ENCODE assay signal across 8 cellular contexts in the genomic region with DNA sequence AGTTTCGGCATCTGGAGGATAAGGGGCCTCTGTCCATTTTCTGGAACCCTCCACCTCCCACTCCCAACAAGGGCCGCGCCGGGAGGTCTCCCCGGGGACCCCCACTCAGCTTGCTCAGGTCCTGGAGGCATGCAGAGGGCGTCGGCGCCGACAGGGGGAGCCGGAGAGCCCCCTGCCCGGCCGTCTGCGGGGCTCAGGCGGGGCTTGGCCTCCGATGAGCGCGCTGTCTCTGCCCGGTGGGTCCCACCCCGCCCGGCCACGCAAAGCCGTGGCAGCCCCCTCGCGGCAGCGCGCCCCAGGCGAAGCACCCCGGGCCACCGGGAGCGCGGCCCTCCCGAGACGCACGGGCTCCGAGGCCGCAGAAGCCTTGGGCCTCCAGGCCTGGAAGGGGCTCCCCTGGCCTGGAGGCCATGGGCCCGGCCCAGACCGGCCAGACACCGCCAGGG.
A peak's percentile ranks its signal among the peaks of the same experiment; 100 is the strongest.
DNase-seq lines count a peak whose midpoint lies in the region; ATAC-seq, FAIRE-seq and TF ChIP-seq lines count a peak whose summit lies in the region.

No MANE protein-coding gene starts in this region.

- peaks cover 7% of the 10 kb centered on the region for H3K4me1 Mint-ChIP-seq in Calu3 (ENCODE audit: low read depth, unreplicated experiment)
- H3K4me1 Mint-ChIP-seq in activated T-helper 1 cell treated with anti-CD3 and anti-CD28 coated beads, Interleukin-12 subunit alpha, Interleukin-12 subunit beta, Interleukin-2, Interleukin-4 antibody, amounts not matched to agents 30 ng/mL and 10 ng/mL and 1 ng/mL, durations not matched to agents 14 hours and 24 hours and 36 hours (ENCODE audit: low read depth), result peaks cover 20% of the 10 kb centered on the region

- POLR2A ChIA-PET in GM10248 (lab: Yijun Ruan, JAX), result no interaction called here

- H3K36me3 ChIP-seq in pancreas, result no peaks in the 10 kb centered on the region

- H3K4me3 ChIP-seq in LNCaP clone FGC (ENCODE audit: low read depth, low read length) (no peak overlapping the region), fibroblast of the aortic adventitia (ENCODE audit: low read depth, low read length) (no peak overlapping the region), pancreas (peak overlapping the region in 1 of 4 donors; percentile 21)

- H3K36me3 Mint-ChIP-seq in Calu3 (ENCODE audit: insufficient read depth, unreplicated experiment), result peaks cover 12% of the 10 kb centered on the region
- peaks cover 7% of the 10 kb centered on the region for H3K36me3 Mint-ChIP-seq in activated T-helper 1 cell treated with anti-CD3 and anti-CD28 coated beads, Interleukin-12 subunit alpha, Interleukin-12 subunit beta, Interleukin-2, Interleukin-4 antibody, amounts not matched to agents 30 ng/mL and 10 ng/mL and 1 ng/mL, durations not matched to agents 14 hours and 24 hours and 36 hours (ENCODE audit: low read depth)

- H3K4me1 ChIP-seq in pancreas, result peaks cover 7 to 15% (median 11%) of the 10 kb centered on the region in 3 donors

- peaks cover 27% of the 10 kb centered on the region for H3K27me3 Mint-ChIP-seq in Calu3 (ENCODE audit: unreplicated experiment)
- peaks cover 53% of the 10 kb centered on the region for H3K27me3 Mint-ChIP-seq in activated T-helper 1 cell treated with anti-CD3 and anti-CD28 coated beads, Interleukin-12 subunit alpha, Interleukin-12 subunit beta, Interleukin-2, Interleukin-4 antibody, amounts not matched to agents 30 ng/mL and 10 ng/mL and 1 ng/mL, durations not matched to agents 14 hours and 24 hours and 36 hours (ENCODE audit: insufficient read depth)

- no peak for FAIRE-seq in pancreas (lab: Jason Lieb, UNC)

- CTCF ChIA-PET in GM10248 (lab: Yijun Ruan, JAX), result no interaction called here
- CTCF ChIA-PET in Calu3 (lab: Charles Lee), result no interaction called here

- TF ChIP-seq CTCF in GM10248 (IDR thresholded peaks at IDR 0.05; ENCODE audit: control extremely low read depth, extremely low read depth, low read depth, missing control alignments) (peak; percentile 62), LNCaP clone FGC (IDR thresholded peaks at IDR 0.05; ENCODE audit: control insufficient read depth, extremely low read depth, insufficient read depth) (peak; percentile 67), fibroblast of the aortic adventitia (IDR thresholded peaks at IDR 0.05; ENCODE audit: insufficient read depth, low read length) (peak; percentile 34), pancreas (IDR thresholded peaks at IDR 0.05) (peak; percentile 43 to 75 (median 56)), Calu3 (IDR thresholded peaks at IDR 0.05; ENCODE audit: unreplicated experiment) (no peak)

- H3K9me3 ChIP-seq in pancreas, result no peaks in the 10 kb centered on the region

- intact Hi-C loops in pancreas (cut with DNase I) (no loop called here), Calu3 (cut with micrococcal nuclease; ENCODE audit: unreplicated experiment) (no loop called here)
- intact Hi-C loops in activated T-helper 1 cell treated with anti-CD3 and anti-CD28 coated beads, Interleukin-12 subunit alpha, Interleukin-12 subunit beta, Interleukin-2, Interleukin-4 antibody, amounts not matched to agents 30 ng/mL and 10 ng/mL and 1 ng/mL, durations not matched to agents 14 hours and 24 hours and 36 hours (cut with micrococcal nuclease), result loop anchor here (5.0 to 10.0 kb wide), 3 partner anchors 152 to 2002 kb away; partner anchors contain the start of gene ZNF536

- H3K27ac Mint-ChIP-seq in Calu3 (ENCODE audit: unreplicated experiment), result no peak overlapping the region
- no peak overlapping the region for H3K27ac Mint-ChIP-seq in activated T-helper 1 cell treated with anti-CD3 and anti-CD28 coated beads, Interleukin-12 subunit alpha, Interleukin-12 subunit beta, Interleukin-2, Interleukin-4 antibody, amounts not matched to agents 30 ng/mL and 10 ng/mL and 1 ng/mL, durations not matched to agents 14 hours and 24 hours and 36 hours

- H3K27ac ChIP-seq in pancreas, result no peak overlapping the region

- no peak overlapping the region for H3K4me3 Mint-ChIP-seq in Calu3 (ENCODE audit: low read depth, unreplicated experiment)
- no peak overlapping the region for H3K4me3 Mint-ChIP-seq in activated T-helper 1 cell treated with anti-CD3 and anti-CD28 coated beads, Interleukin-12 subunit alpha, Interleukin-12 subunit beta, Interleukin-2, Interleukin-4 antibody, amounts not matched to agents 30 ng/mL and 10 ng/mL and 1 ng/mL, durations not matched to agents 14 hours and 24 hours and 36 hours

- DNase-seq in GM10248 (ENCODE audit: extremely low spot score) (peak; percentile 68), LNCaP clone FGC (ENCODE audit: low read depth) (no peak), fibroblast of the aortic adventitia (ENCODE audit: low read depth) (no peak), pancreas (peak in 3 of 6 donors; percentile 29 to 79 (median 60)), Calu3 (no peak), NCI-H1694 treated with DMSO at 0.1 percent for 48 hours (lab: John Stamatoyannopoulos, UW) (no peak)
- no peak for DNase-seq in activated T-helper 1 cell treated with anti-CD3 and anti-CD28 coated beads, Interleukin-12 subunit alpha, Interleukin-12 subunit beta, Interleukin-2, Interleukin-4 antibody, amounts not matched to agents 30 ng/mL and 10 ng/mL and 1 ng/mL, durations not matched to agents 14 hours and 24 hours and 36 hours (ENCODE audit: low spot score)
- DNase-seq in activated CD4-positive, alpha-beta T cell treated with anti-CD3 and anti-CD28 coated beads for 1 hour, result no peak

- BruUV-seq in Calu3 (replicated peaks; lab: Mats Ljungman, UMichigan), result no TSS peak

- peaks cover 10% of the 10 kb centered on the region for H3K9me3 Mint-ChIP-seq in Calu3 (ENCODE audit: low read depth, unreplicated experiment)
- peaks cover 4% of the 10 kb centered on the region for H3K9me3 Mint-ChIP-seq in activated T-helper 1 cell treated with anti-CD3 and anti-CD28 coated beads, Interleukin-12 subunit alpha, Interleukin-12 subunit beta, Interleukin-2, Interleukin-4 antibody, amounts not matched to agents 30 ng/mL and 10 ng/mL and 1 ng/mL, durations not matched to agents 14 hours and 24 hours and 36 hours

- peak in 3 of 4 donors; percentile 61 to 80 (median 73) for ATAC-seq in pancreas

- peaks cover 0 to 24% (median 2%) of the 10 kb centered on the region in 4 donors for H3K27me3 ChIP-seq in pancreas

- 4 to 7% methylated on average over 24 to 39 of the region's 39 CpGs for WGBS in pancreas, 2 donors
